In the genomic region with DNA sequence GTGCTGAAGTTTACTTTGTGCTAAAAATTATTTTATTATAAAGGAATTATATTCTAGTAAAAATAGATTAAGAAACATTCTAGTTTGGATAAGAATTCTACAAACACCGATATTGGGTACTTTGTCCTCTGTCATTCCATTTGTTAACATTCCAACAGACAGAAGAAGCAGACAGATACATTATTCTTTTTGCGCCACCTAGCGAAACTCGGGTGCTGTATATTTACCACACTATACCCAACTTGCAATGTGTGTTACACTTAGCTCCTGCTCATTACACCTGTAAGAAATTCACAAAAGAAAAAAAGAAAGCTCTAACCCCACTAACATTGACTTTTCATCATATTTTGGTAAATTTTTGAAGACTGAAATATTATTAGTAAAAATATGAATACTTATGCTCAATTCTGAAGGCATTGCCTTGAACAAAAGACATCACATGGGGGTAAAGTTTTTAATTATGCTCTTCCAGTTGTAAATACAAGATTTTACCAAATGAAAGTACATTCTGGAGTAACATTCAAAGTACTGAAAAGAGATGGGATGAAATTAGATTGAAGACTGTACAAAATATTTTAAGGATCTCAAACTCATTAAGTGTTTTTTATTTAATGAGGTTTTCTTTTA, we compare ENCODE assay signal across 8 cellular contexts.
DNase-seq lines count a peak whose midpoint lies in the region; ATAC-seq and TF ChIP-seq lines count a peak whose summit lies in the region.

No MANE protein-coding gene starts in this region.

- H3K36me3 ChIP-seq in SU-DHL-6 (ENCODE audit: low read length) = no peaks in the 10 kb centered on the region

- peak; percentile 82 for DNase-seq in A172 (ENCODE audit: low spot score)
- DNase-seq in NAMALWA (ENCODE audit: low spot score) = peak; percentile 83
- DNase-seq in chondrocyte (ENCODE audit: low spot score) = no peak
- peak; percentile 59 for DNase-seq in left lobe of liver (ENCODE audit: low spot score)
- DNase-seq in stimulated activated CD8-positive, alpha-beta memory T cell treated with anti-CD3 and anti-CD28 coated beads, Interleukin-15, amount 100 ng/mL, for 1 hour (ENCODE audit: low read depth) = peak; percentile 4

- H3K9ac ChIP-seq in SU-DHL-6 (ENCODE audit: low read length) = no peak overlapping the region

- peak overlapping the region; percentile 25 for H3K4me2 ChIP-seq in SU-DHL-6 (ENCODE audit: low read depth, low read length, poor library complexity, severe bottlenecking)

- no peak overlapping the region for H3K27ac ChIP-seq in SU-DHL-6 (ENCODE audit: low read depth, low read length)

- no peaks in the 10 kb centered on the region for H3K9me3 ChIP-seq in SU-DHL-6 (ENCODE audit: insufficient read depth, low read length)

- no peak overlapping the region for H3K27ac Mint-ChIP-seq in chondrocyte (ENCODE audit: unreplicated experiment)

- no peak overlapping the region for H2AFZ ChIP-seq in SU-DHL-6 (ENCODE audit: low read depth, low read length, severe bottlenecking)

- no peaks in the 10 kb centered on the region for H4K20me1 ChIP-seq in SU-DHL-6 (ENCODE audit: low read depth, low read length)

- peaks cover 3% of the 10 kb centered on the region for H3K9me3 Mint-ChIP-seq in chondrocyte (ENCODE audit: low read depth)

- ATAC-seq in HG02610 (IDR thresholded peaks at IDR 0.05; ENCODE audit: unreplicated experiment) (peak; percentile 90), left lobe of liver (peak; percentile 99)

- TF ChIP-seq CTCF in GM12873 (IDR thresholded peaks at IDR 0.05; ENCODE audit: insufficient read depth, low read depth, low read length, missing control alignments) = peak; percentile 64
- TF ChIP-seq CTCF in SU-DHL-6 (IDR thresholded peaks at IDR 0.05; ENCODE audit: insufficient read depth, low read length, poor library complexity, severe bottlenecking) = peak; percentile 84
- peak; percentile 97 for TF ChIP-seq CTCF in chondrocyte (IDR thresholded peaks at IDR 0.05)

- 0 out of 2 replicates have a peak, but pooled peaks cover 3% of the 10 kb centered on the region for H3K79me2 ChIP-seq in SU-DHL-6 (ENCODE audit: insufficient read depth, low read length)

- H3K36me3 Mint-ChIP-seq in chondrocyte (ENCODE audit: low read depth) = peaks cover 2% of the 10 kb centered on the region

- no peaks in the 10 kb centered on the region for H3K27me3 Mint-ChIP-seq in chondrocyte (ENCODE audit: low read depth)

- no peak overlapping the region for H3K4me3 ChIP-seq in SU-DHL-6 (ENCODE audit: insufficient read depth, low read length, poor library complexity, severe bottlenecking)

- H3K4me1 Mint-ChIP-seq in chondrocyte (ENCODE audit: low read depth) = peaks cover 4% of the 10 kb centered on the region

- peaks cover 25% of the 10 kb centered on the region; the same call in 1 of the 2 replicates for H3F3A ChIP-seq in SU-DHL-6 (ENCODE audit: insufficient read depth)

- H3K27me3 ChIP-seq in SU-DHL-6 (ENCODE audit: low read length) = no peaks in the 10 kb centered on the region

- no peaks in the 10 kb centered on the region for H3K9me2 ChIP-seq in SU-DHL-6 (replicated peaks; ENCODE audit: insufficient read depth, low read length)

- no peak overlapping the region for H3K4me3 Mint-ChIP-seq in chondrocyte (ENCODE audit: unreplicated experiment)
